In the genomic region with DNA sequence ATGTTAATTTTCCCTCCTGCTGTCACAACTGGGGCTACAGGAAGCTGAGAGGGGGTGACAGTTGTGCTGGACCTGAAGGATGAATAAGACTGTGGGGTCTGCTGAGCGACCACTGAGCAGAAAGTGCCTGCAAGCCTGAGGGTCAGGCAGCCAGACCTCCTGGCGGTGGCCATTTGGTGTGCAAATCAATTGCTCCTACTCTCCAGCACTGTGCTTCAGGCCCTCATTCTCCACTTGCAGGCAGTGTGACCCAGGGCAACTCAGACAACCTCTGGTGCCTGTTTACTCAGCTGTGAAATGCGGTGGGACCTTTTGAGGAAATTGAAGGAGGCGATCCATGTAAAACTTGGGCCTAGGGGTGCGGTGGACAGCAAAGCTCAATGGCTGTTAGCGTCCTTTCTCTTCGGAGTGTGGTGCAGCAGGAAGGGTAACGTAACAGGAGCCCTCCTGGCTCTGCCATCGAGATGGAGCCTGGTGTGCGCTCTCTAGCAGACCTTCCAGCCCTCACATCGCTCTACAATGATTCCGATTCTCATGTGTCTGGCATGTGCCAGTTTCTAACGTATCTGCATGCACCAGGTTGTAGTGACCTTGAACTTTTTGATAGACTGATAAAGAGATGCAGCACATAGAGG, we compare ENCODE assay signal across 20 cellular contexts.
"Had no signal": no experiment of that assay in that cellular context is flagged by ENCODE, and none has a peak within 500 bp of the region (broad histone marks: within the 10 kb centered on the region; RNA-seq: fewer than 3 reads in every experiment).

No MANE protein-coding gene starts in this region.

- H3K4me1 Mint-ChIP-seq: activated naive CD4-positive, alpha-beta T cell treated with anti-CD3 and anti-CD28 coated beads, Interleukin-2, amount 10 ng/mL, durations not matched to agents 7 days and 5 days; activated naive CD8-positive, alpha-beta T cell treated with anti-CD3 and anti-CD28 coated beads, Interleukin-2, amount 50 U/mL, for 24 hours had no signal

- H3K9me3 ChIP-seq: breast epithelium, esophagus muscularis mucosa, right atrium auricular region, suprapubic skin, transverse colon, uterus had no signal

- H3K27ac Mint-ChIP-seq: activated naive CD4-positive, alpha-beta T cell treated with anti-CD3 and anti-CD28 coated beads, Interleukin-2, amount 10 ng/mL, durations not matched to agents 7 days and 5 days; activated naive CD8-positive, alpha-beta T cell treated with anti-CD3 and anti-CD28 coated beads, Interleukin-2, amount 50 U/mL, for 24 hours; dendritic cell treated with granulocyte-macrophage colony-stimulating factor and Interleukin-4, amounts not matched to agents 40 ng/mL and 50 ng/mL, for 4 days; T-helper 1 cell treated with Interleukin-12 subunit alpha and Interleukin-12 subunit beta and Interleukin-4 antibody, amounts not matched to agents 30 μg/mL and 1 μg/mL, for 36 hours had no signal

- H3K27me3 Mint-ChIP-seq: activated naive CD4-positive, alpha-beta T cell treated with anti-CD3 and anti-CD28 coated beads, Interleukin-2, amount 10 ng/mL, durations not matched to agents 7 days and 5 days; activated naive CD8-positive, alpha-beta T cell treated with anti-CD3 and anti-CD28 coated beads, Interleukin-2, amount 50 U/mL, for 24 hours; dendritic cell treated with granulocyte-macrophage colony-stimulating factor and Interleukin-4, amounts not matched to agents 40 ng/mL and 50 ng/mL, for 4 days; naive thymus-derived CD8-positive, alpha-beta T cell had no signal

- H3K36me3 ChIP-seq: breast epithelium, esophagus muscularis mucosa, right atrium auricular region, suprapubic skin, transverse colon, uterus had no signal

- H3K27ac ChIP-seq: breast epithelium, esophagus muscularis mucosa, right atrium auricular region, skin epidermis, suprapubic skin, transverse colon, uterus had no signal

- DNase-seq: activated CD4-positive, CD25-positive, alpha-beta regulatory T cell treated with anti-CD3 and anti-CD28 coated beads, Interleukin-2, amount 50 U/mL, for 72 hours; activated CD8-positive, alpha-beta memory T cell treated with anti-CD3 and anti-CD28 coated beads for 24 hours; activated CD8-positive, alpha-beta memory T cell treated with anti-CD3 and anti-CD28 coated beads, Interleukin-2, amount 50 U/mL, for 48 hours; activated effector memory CD4-positive, alpha-beta T cell treated with Interleukin-2 at 50 U/mL for 16 hours; activated naive CD4-positive, alpha-beta T cell treated with anti-CD3 and anti-CD28 coated beads, Interleukin-2, amount 10 ng/mL, durations not matched to agents 7 days and 5 days; activated naive CD8-positive, alpha-beta T cell treated with anti-CD3 and anti-CD28 coated beads, Interleukin-2, amount 50 U/mL, for 24 hours; activated T-cell treated with anti-CD3 and anti-CD28 coated beads, Interleukin-2, amount 50 U/mL, for 48 hours; aorta; effector CD8-positive, alpha-beta T cell; naive thymus-derived CD8-positive, alpha-beta T cell; stimulated activated naive CD8-positive, alpha-beta T cell treated with anti-CD3 and anti-CD28 coated beads, Interleukin-15, Interleukin-2, amounts not matched to agents 100 U/mL and 50 U/mL, for 24 hours; transverse colon; uterus had no signal

- H3K27me3 ChIP-seq: breast epithelium, esophagus muscularis mucosa, right atrium auricular region, suprapubic skin, transverse colon, uterus had no signal

- H3K4me1 ChIP-seq: breast epithelium, suprapubic skin, transverse colon, uterus had no signal

- H3K9me3 Mint-ChIP-seq: activated naive CD4-positive, alpha-beta T cell treated with anti-CD3 and anti-CD28 coated beads, Interleukin-2, amount 10 ng/mL, durations not matched to agents 7 days and 5 days; activated naive CD8-positive, alpha-beta T cell treated with anti-CD3 and anti-CD28 coated beads, Interleukin-2, amount 50 U/mL, for 24 hours; dendritic cell treated with granulocyte-macrophage colony-stimulating factor and Interleukin-4, amounts not matched to agents 40 ng/mL and 50 ng/mL, for 4 days; naive thymus-derived CD8-positive, alpha-beta T cell; T-helper 1 cell treated with Interleukin-12 subunit alpha and Interleukin-12 subunit beta and Interleukin-4 antibody, amounts not matched to agents 30 μg/mL and 1 μg/mL, for 36 hours had no signal

- H3K4me3 Mint-ChIP-seq: activated naive CD4-positive, alpha-beta T cell treated with anti-CD3 and anti-CD28 coated beads, Interleukin-2, amount 10 ng/mL, durations not matched to agents 7 days and 5 days; activated naive CD8-positive, alpha-beta T cell treated with anti-CD3 and anti-CD28 coated beads, Interleukin-2, amount 50 U/mL, for 24 hours; dendritic cell treated with granulocyte-macrophage colony-stimulating factor and Interleukin-4, amounts not matched to agents 40 ng/mL and 50 ng/mL, for 4 days; naive thymus-derived CD8-positive, alpha-beta T cell; T-helper 1 cell treated with Interleukin-12 subunit alpha and Interleukin-12 subunit beta and Interleukin-4 antibody, amounts not matched to agents 30 μg/mL and 1 μg/mL, for 36 hours had no signal

- H3K4me3 ChIP-seq: breast epithelium, esophagus muscularis mucosa, right atrium auricular region, skin epidermis, suprapubic skin, transverse colon, uterus had no signal

- H3K36me3 Mint-ChIP-seq: activated naive CD4-positive, alpha-beta T cell treated with anti-CD3 and anti-CD28 coated beads, Interleukin-2, amount 10 ng/mL, durations not matched to agents 7 days and 5 days had no signal
